In the genomic region with DNA sequence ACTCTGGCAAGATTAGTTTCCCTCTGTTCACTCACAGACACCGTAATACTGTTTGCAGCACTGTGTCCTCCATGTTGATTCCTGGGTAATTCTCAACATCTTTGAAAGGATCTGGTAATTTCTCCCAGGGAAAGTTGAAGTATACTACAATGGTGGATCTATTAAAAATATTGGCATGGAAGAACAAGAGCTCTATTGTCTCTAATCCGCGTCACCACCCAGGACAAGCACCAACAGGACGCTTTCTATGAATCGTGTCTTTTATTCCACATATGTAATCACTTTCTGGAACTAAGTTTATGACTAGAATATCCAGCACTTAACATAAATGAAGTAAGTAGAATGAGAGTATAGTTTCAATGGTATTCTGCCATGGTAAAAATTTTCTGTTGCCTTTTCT, we compare ENCODE assay signal across 18 cellular contexts.
DNase-seq lines count a peak whose midpoint lies in the region; ATAC-seq, FAIRE-seq and TF ChIP-seq lines count a peak whose summit lies in the region.
"Had no signal": no experiment of that assay in that cellular context is flagged by ENCODE, and none has a peak within 500 bp of the region (broad histone marks: within the 10 kb centered on the region; RNA-seq: fewer than 3 reads in every experiment).

No MANE protein-coding gene starts in this region.

- peak; percentile 13 for FAIRE-seq in bronchial epithelial cell (lab: Jason Lieb, UNC)
- FAIRE-seq: GM12892 had no signal

- POLR2A ChIA-PET in OCI-LY7 (lab: Charles Lee): interaction anchor here (1.4 kb wide), 1 partner anchor 8 kb away, joined by 5 read pairs; no protein-coding TSS in a partner anchor

- no peaks in the 10 kb centered on the region for H3K4me1 ChIP-seq in OCI-LY7 (ENCODE audit: insufficient read depth, low read length, poor library complexity, severe bottlenecking)
- peaks cover 0 to 17% (median 13%) of the 10 kb centered on the region in 5 donors for H3K4me1 ChIP-seq in subcutaneous abdominal adipose tissue (ENCODE audit: control insufficient read depth in 5 of 5, insufficient read depth in 5 of 5, low read length in 5 of 5)
- peaks cover 5% of the 10 kb centered on the region for H3K4me1 ChIP-seq in osteoblast (ENCODE audit: insufficient read depth, low read length)

- H3K9me2 ChIP-seq in OCI-LY7 (ENCODE audit: insufficient read depth, low read length): no peaks in the 10 kb centered on the region

- H3K36me3 ChIP-seq in OCI-LY7 (ENCODE audit: insufficient read depth, low read length) (no peaks in the 10 kb centered on the region), bronchial epithelial cell (ENCODE audit: control insufficient read depth, insufficient read depth, low read length) (no peaks in the 10 kb centered on the region), subcutaneous abdominal adipose tissue (ENCODE audit: control insufficient read depth in 5 of 5, insufficient read depth in 5 of 5, low read length in 5 of 5) (peaks cover 0 to 5% (median 0%) of the 10 kb centered on the region in 5 donors), osteoblast (ENCODE audit: insufficient read depth, low read length) (no peaks in the 10 kb centered on the region)
- H3K36me3 ChIP-seq: tibial artery had no signal

- no peak overlapping the region for H3K9ac ChIP-seq in subcutaneous abdominal adipose tissue (ENCODE audit: low read length in 5 of 5)

- H3K27me3 ChIP-seq in bronchial epithelial cell (ENCODE audit: control insufficient read depth, insufficient read depth, low read length) (no peaks in the 10 kb centered on the region), subcutaneous abdominal adipose tissue (ENCODE audit: control insufficient read depth in 5 of 5, insufficient read depth in 4 of 5, low read length in 5 of 5) (no peaks in the 10 kb centered on the region), osteoblast (ENCODE audit: insufficient read depth, low read length) (no peaks in the 10 kb centered on the region)
- H3K27me3 ChIP-seq: tibial artery had no signal

- H3K27ac ChIP-seq in OCI-LY7 (ENCODE audit: low read depth, low read length, poor library complexity, severe bottlenecking) (no peak overlapping the region), subcutaneous abdominal adipose tissue (ENCODE audit: low read depth, low read length) (peak overlapping the region; percentile 37), osteoblast (ENCODE audit: low read depth, low read length) (no peak overlapping the region)

- H4K20me1 ChIP-seq in OCI-LY7 (ENCODE audit: insufficient read depth, low read length): no peaks in the 10 kb centered on the region
- H4K20me1 ChIP-seq in osteoblast (ENCODE audit: insufficient read depth, low read length): peaks cover 3% of the 10 kb centered on the region

- H3K79me2 ChIP-seq in OCI-LY7 (ENCODE audit: insufficient read depth, low read depth, low read length): no peaks in the 10 kb centered on the region
- H3K79me2 ChIP-seq in osteoblast (ENCODE audit: insufficient read depth, low read length): peaks cover 5% of the 10 kb centered on the region

- no TSS peak for BruUV-seq in OCI-LY7 (replicated peaks; lab: Mats Ljungman, UMichigan)

- H3K4me2 ChIP-seq in OCI-LY7 (ENCODE audit: low read length) (no peak overlapping the region), osteoblast (ENCODE audit: insufficient read depth, low read length) (no peak overlapping the region)

- H2AFZ ChIP-seq in OCI-LY7 (ENCODE audit: low read length) (peak overlapping the region; percentile 27; the same call in 1 of the 2 replicates), osteoblast (ENCODE audit: low read length) (no peak overlapping the region)

- CTCF ChIA-PET in OCI-LY7 (lab: Charles Lee; ENCODE audit: unreplicated experiment): interaction anchor here (0.9 kb wide), 1 partner anchor 9 kb away, joined by 3 read pairs; no protein-coding TSS in a partner anchor

- no peak for ATAC-seq in HG03108 (IDR thresholded peaks at IDR 0.05; ENCODE audit: unreplicated experiment)
- no peak for ATAC-seq in HG03097 (IDR thresholded peaks at IDR 0.05; ENCODE audit: low FRiP score, unreplicated experiment)
- ATAC-seq: HCT116; natural killer cell treated with Interleukin-12 subunit alpha and Interleukin-12 subunit beta and Interleukin-15 and Interleukin-18, amount 100 ng/mL, for 72 hours had no signal

- no peaks in the 10 kb centered on the region for H3K9me3 ChIP-seq in OCI-LY7 (ENCODE audit: low read length)
- no peaks in the 10 kb centered on the region for H3K9me3 ChIP-seq in subcutaneous abdominal adipose tissue (ENCODE audit: control insufficient read depth in 5 of 5, low read length in 5 of 5)
- H3K9me3 ChIP-seq in osteoblast (ENCODE audit: low read depth, low read length): no peaks in the 10 kb centered on the region
- H3K9me3 ChIP-seq: tibial artery had no signal

- intact Hi-C loops in OCI-LY7 (cut with micrococcal nuclease; ENCODE audit: unreplicated experiment): no loop called here

- TF ChIP-seq CTCF in OCI-LY7 (conservative IDR thresholded peaks at IDR 0.05; ENCODE audit: low read length) (no peak), bronchial epithelial cell (IDR thresholded peaks at IDR 0.05; ENCODE audit: insufficient read depth, low read length, severe bottlenecking) (no peak), osteoblast (IDR thresholded peaks at IDR 0.05; ENCODE audit: extremely low read depth, low read depth, low read length) (no peak)

- H3K4me3 ChIP-seq in OCI-LY7 (ENCODE audit: low read depth, low read length, poor library complexity, severe bottlenecking) (no peak overlapping the region), bronchial epithelial cell (ENCODE audit: low read depth, low read length) (no peak overlapping the region), subcutaneous abdominal adipose tissue (ENCODE audit: low read depth in 1 of 5, low read length in 5 of 5) (no peak overlapping the region), osteoblast (ENCODE audit: insufficient read depth, low read length) (no peak overlapping the region)
- H3K4me3 ChIP-seq: lung, tibial artery had no signal

- DNase-seq in OCI-LY7 (ENCODE audit: low spot score): no peak
- DNase-seq in bronchial epithelial cell (ENCODE audit: low read depth): peak; percentile 87
- DNase-seq in midbrain (lab: John Stamatoyannopoulos, UW): peak; percentile 7
- no peak for DNase-seq in osteoblast (ENCODE audit: insufficient read length, low spot score, missing footprints)
- DNase-seq: activated CD4-positive, alpha-beta T cell treated with anti-CD3 and anti-CD28 coated beads, Interleukin-2, amount 50 U/mL, for 48 hours; activated gamma-delta T cell treated with Interleukin-2 at 50 U/mL for 16 hours; CD8-positive, alpha-beta memory T cell; effector CD4-positive, alpha-beta T cell; NCI-H510A treated with DMSO at 0.1 percent for 48 hours; T-helper 2 cell; tibial artery had no signal

Comparison
In these comparisons a context has a peak if more than half of its experiments do, and no peak if none do; other contexts are left out.
1. DNase-seq: peak in bronchial epithelial cell (single experiment) and midbrain (single experiment); none in OCI-LY7 (single experiment) and osteoblast (single experiment).